ENCODE assay signal across 2 cellular contexts in genomic region chr19:34525001-34525400, GRCh38.
TF ChIP-seq lines count a peak whose summit lies in the region.

No MANE protein-coding gene starts in this region.

TF ChIP-seq in HEK293, 187 proteins besides CTCF, POLR2A, EP300 and RAD21 (continued from another document):
- TF ChIP-seq ZNF239 (tag by site-specific recombination; IDR thresholded peaks at IDR 0.05) (no peak), ZXDB (tag by site-specific recombination; IDR thresholded peaks at IDR 0.05) (0 out of 2 replicates have a peak, but pooled peaks have one; percentile 16), KLF8 (tag by site-specific recombination; IDR thresholded peaks at IDR 0.05) (0 out of 2 replicates have a peak, but pooled peaks have one; percentile 20)
- TF ChIP-seq, protein P1, sequence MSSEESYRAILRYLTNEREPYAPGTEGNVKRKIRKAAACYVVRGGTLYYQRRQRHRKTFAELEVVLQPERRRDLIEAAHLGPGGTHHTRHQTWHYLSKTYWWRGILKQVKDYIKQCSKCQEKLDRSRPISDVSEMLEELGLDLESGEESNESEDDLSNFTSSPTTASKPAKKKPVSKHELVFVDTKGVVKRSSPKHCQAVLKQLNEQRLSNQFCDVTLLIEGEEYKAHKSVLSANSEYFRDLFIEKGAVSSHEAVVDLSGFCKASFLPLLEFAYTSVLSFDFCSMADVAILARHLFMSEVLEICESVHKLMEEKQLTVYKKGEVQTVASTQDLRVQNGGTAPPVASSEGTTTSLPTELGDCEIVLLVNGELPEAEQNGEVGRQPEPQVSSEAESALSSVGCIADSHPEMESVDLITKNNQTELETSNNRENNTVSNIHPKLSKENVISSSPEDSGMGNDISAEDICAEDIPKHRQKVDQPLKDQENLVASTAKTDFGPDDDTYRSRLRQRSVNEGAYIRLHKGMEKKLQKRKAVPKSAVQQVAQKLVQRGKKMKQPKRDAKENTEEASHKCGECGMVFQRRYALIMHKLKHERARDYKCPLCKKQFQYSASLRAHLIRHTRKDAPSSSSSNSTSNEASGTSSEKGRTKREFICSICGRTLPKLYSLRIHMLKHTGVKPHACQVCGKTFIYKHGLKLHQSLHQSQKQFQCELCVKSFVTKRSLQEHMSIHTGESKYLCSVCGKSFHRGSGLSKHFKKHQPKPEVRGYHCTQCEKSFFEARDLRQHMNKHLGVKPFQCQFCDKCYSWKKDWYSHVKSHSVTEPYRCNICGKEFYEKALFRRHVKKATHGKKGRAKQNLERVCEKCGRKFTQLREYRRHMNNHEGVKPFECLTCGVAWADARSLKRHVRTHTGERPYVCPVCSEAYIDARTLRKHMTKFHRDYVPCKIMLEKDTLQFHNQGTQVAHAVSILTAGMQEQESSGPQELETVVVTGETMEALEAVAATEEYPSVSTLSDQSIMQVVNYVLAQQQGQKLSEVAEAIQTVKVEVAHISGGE (tag by site-specific recombination; conservative IDR thresholded peaks at IDR 0.05; ENCODE audit: low read depth) = 0 out of 2 replicates have a peak, but pooled peaks have one; percentile 5
- TF ChIP-seq, protein P2, sequence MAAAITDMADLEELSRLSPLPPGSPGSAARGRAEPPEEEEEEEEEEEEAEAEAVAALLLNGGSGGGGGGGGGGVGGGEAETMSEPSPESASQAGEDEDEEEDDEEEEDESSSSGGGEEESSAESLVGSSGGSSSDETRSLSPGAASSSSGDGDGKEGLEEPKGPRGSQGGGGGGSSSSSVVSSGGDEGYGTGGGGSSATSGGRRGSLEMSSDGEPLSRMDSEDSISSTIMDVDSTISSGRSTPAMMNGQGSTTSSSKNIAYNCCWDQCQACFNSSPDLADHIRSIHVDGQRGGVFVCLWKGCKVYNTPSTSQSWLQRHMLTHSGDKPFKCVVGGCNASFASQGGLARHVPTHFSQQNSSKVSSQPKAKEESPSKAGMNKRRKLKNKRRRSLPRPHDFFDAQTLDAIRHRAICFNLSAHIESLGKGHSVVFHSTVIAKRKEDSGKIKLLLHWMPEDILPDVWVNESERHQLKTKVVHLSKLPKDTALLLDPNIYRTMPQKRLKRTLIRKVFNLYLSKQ (tag by site-specific recombination; IDR thresholded peaks at IDR 0.05; ENCODE audit: borderline replicate concordance) = 0 out of 2 replicates have a peak, but pooled peaks have one; percentile 36
- TF ChIP-seq, protein P3, sequence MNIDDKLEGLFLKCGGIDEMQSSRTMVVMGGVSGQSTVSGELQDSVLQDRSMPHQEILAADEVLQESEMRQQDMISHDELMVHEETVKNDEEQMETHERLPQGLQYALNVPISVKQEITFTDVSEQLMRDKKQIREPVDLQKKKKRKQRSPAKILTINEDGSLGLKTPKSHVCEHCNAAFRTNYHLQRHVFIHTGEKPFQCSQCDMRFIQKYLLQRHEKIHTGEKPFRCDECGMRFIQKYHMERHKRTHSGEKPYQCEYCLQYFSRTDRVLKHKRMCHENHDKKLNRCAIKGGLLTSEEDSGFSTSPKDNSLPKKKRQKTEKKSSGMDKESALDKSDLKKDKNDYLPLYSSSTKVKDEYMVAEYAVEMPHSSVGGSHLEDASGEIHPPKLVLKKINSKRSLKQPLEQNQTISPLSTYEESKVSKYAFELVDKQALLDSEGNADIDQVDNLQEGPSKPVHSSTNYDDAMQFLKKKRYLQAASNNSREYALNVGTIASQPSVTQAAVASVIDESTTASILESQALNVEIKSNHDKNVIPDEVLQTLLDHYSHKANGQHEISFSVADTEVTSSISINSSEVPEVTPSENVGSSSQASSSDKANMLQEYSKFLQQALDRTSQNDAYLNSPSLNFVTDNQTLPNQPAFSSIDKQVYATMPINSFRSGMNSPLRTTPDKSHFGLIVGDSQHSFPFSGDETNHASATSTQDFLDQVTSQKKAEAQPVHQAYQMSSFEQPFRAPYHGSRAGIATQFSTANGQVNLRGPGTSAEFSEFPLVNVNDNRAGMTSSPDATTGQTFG (tag by site-specific recombination; IDR thresholded peaks at IDR 0.05; ENCODE audit: borderline replicate concordance) = no peak

TF ChIP-seq in K562, 482 proteins besides CTCF, POLR2A, EP300 and RAD21 (continued from another document):
- TF ChIP-seq NCOA2 (IDR thresholded peaks at IDR 0.05; ENCODE audit: partially characterized antibody in 2 of 2) (peak in 1 of 2 experiments; percentile 18), DACH1 (IDR thresholded peaks at IDR 0.05; ENCODE audit: partially characterized antibody) (peak; percentile 72)
